In the genomic region with DNA sequence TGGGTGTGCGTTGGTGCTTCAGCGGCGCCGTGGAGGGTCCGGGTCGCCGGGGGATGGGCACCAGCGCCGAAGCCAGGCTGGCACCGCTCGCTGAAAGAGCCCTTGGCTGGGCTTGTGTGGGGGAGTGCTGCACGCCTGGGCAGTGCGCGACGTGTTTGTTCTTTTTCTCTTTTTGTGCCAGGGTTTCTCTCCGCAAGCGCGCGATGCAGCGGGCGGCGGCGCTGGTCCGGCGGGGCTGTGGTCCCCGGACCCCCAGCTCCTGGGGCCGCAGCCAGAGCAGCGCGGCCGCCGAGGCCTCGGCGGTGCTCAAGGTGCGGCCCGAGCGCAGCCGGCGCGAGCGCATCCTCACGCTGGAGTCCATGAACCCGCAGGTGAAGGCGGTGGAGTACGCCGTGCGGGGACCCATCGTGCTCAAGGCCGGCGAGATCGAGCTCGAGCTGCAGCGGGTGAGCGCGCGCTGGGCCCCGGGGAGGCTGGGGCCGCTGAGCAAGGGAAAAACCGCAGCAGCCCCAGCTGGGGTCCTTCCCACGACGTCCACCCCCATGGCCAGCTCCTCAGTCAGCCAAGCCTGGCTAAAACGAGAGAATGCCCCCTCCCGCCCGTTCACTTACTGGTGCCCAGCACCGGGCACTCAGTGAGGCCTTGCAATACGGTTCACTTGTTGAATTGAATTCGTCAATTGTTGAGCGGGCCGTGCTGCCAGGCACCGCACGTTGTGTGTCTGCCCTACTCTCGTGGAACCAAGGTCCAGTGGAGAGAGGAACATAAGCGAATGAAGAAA, we compare ENCODE assay signal across 8 cellular contexts. TPM values are rescaled to one million over a fixed set of nuclear protein-coding genes. Genes with fewer than 3 reads are reported as not detected.
DNase-seq lines count a peak whose midpoint lies in the region; ATAC-seq and TF ChIP-seq lines count a peak whose summit lies in the region.

No MANE protein-coding gene starts in this region.

- no peak for TF ChIP-seq CTCF in AG10803 (conservative IDR thresholded peaks at IDR 0.05; ENCODE audit: low read length)
- TF ChIP-seq CTCF in HL-60 (IDR thresholded peaks at IDR 0.05; ENCODE audit: insufficient read depth, low read length), result no peak
- TF ChIP-seq CTCF in ovary (IDR thresholded peaks at IDR 0.05), result no peak

- no peaks in the 10 kb centered on the region for H3K27me3 ChIP-seq in HL-60 (ENCODE audit: insufficient read depth, poor library complexity, severe bottlenecking)
- no peaks in the 10 kb centered on the region for H3K27me3 ChIP-seq in ovary

- H3K27ac Mint-ChIP-seq in activated T-helper 1 cell treated with anti-CD3 and anti-CD28 coated beads, Interleukin-12 subunit alpha, Interleukin-12 subunit beta, Interleukin-2, Interleukin-4 antibody, amounts not matched to agents 30 ng/mL and 10 ng/mL and 1 ng/mL, durations not matched to agents 14 hours and 24 hours and 36 hours, result no peak overlapping the region

- H3K9me3 Mint-ChIP-seq in activated T-helper 1 cell treated with anti-CD3 and anti-CD28 coated beads, Interleukin-12 subunit alpha, Interleukin-12 subunit beta, Interleukin-2, Interleukin-4 antibody, amounts not matched to agents 30 ng/mL and 10 ng/mL and 1 ng/mL, durations not matched to agents 14 hours and 24 hours and 36 hours, result no peaks in the 10 kb centered on the region

- peak overlapping the region; percentile 68 for H3K27ac ChIP-seq in HL-60 (replicated peaks)
- H3K27ac ChIP-seq in ovary, result no peak overlapping the region

- WGBS in ovary, 3 donors, result 3 to 7% (median 4%) methylated on average over 42 to 72 of the region's 72 CpGs

- peaks cover 12% of the 10 kb centered on the region for H3K27me3 Mint-ChIP-seq in activated T-helper 1 cell treated with anti-CD3 and anti-CD28 coated beads, Interleukin-12 subunit alpha, Interleukin-12 subunit beta, Interleukin-2, Interleukin-4 antibody, amounts not matched to agents 30 ng/mL and 10 ng/mL and 1 ng/mL, durations not matched to agents 14 hours and 24 hours and 36 hours (ENCODE audit: insufficient read depth)

- no peaks in the 10 kb centered on the region for H3K4me1 ChIP-seq in ovary (ENCODE audit: insufficient read depth)

- intact Hi-C loops in activated T-helper 1 cell treated with anti-CD3 and anti-CD28 coated beads, Interleukin-12 subunit alpha, Interleukin-12 subunit beta, Interleukin-2, Interleukin-4 antibody, amounts not matched to agents 30 ng/mL and 10 ng/mL and 1 ng/mL, durations not matched to agents 14 hours and 24 hours and 36 hours (cut with micrococcal nuclease), result loop anchor here (1.0 to 5.0 kb wide), 6 partner anchors 27 to 195 kb away; a partner anchor contains a TSS
- intact Hi-C loops in ovary (cut with DNase I), result no loop called here

- TF ChIP-seq POLR2A in ovary (IDR thresholded peaks at IDR 0.05), result no peak

- H3K4me3 ChIP-seq in AG10803 (ENCODE audit: low read length) (peak overlapping the region; percentile 91), HL-60 (replicated peaks; ENCODE audit: insufficient read depth, low read length) (peak overlapping the region; percentile 88), ovary (peak overlapping the region; percentile 64)

- H3K9me3 ChIP-seq in ovary, result no peaks in the 10 kb centered on the region

- peaks cover 1% of the 10 kb centered on the region for H3K36me3 Mint-ChIP-seq in activated T-helper 1 cell treated with anti-CD3 and anti-CD28 coated beads, Interleukin-12 subunit alpha, Interleukin-12 subunit beta, Interleukin-2, Interleukin-4 antibody, amounts not matched to agents 30 ng/mL and 10 ng/mL and 1 ng/mL, durations not matched to agents 14 hours and 24 hours and 36 hours (ENCODE audit: low read depth)

- ATAC-seq in GM19328 (IDR thresholded peaks at IDR 0.05; ENCODE audit: unreplicated experiment) (peak; percentile 21), HG03196 (IDR thresholded peaks at IDR 0.05; ENCODE audit: unreplicated experiment) (no peak)

- H3K36me3 ChIP-seq in ovary, result no peaks in the 10 kb centered on the region

- H3K4me1 Mint-ChIP-seq in activated T-helper 1 cell treated with anti-CD3 and anti-CD28 coated beads, Interleukin-12 subunit alpha, Interleukin-12 subunit beta, Interleukin-2, Interleukin-4 antibody, amounts not matched to agents 30 ng/mL and 10 ng/mL and 1 ng/mL, durations not matched to agents 14 hours and 24 hours and 36 hours (ENCODE audit: low read depth), result peaks cover 17% of the 10 kb centered on the region

- TF ChIP-seq EP300 in ovary (IDR thresholded peaks at IDR 0.05), result no peak

- peak overlapping the region; percentile 87 for H3K4me3 Mint-ChIP-seq in activated T-helper 1 cell treated with anti-CD3 and anti-CD28 coated beads, Interleukin-12 subunit alpha, Interleukin-12 subunit beta, Interleukin-2, Interleukin-4 antibody, amounts not matched to agents 30 ng/mL and 10 ng/mL and 1 ng/mL, durations not matched to agents 14 hours and 24 hours and 36 hours

- no peak for DNase-seq in AG10803 (ENCODE audit: low read depth)
- DNase-seq in HL-60 (ENCODE audit: low read depth in 1 of 2, low spot score in 1 of 2), result peak in 1 of 2 experiments; percentile 24
- no peak for DNase-seq in activated T-helper 1 cell treated with anti-CD3 and anti-CD28 coated beads, Interleukin-12 subunit alpha, Interleukin-12 subunit beta, Interleukin-2, Interleukin-4 antibody, amounts not matched to agents 30 ng/mL and 10 ng/mL and 1 ng/mL, durations not matched to agents 14 hours and 24 hours and 36 hours (ENCODE audit: low spot score)
- DNase-seq in germinal center (ENCODE audit: low spot score), result peak; percentile 10
- peak in 1 of 5 donors; percentile 31 for DNase-seq in ovary
- DNase-seq in epidermal melanocyte (ENCODE audit: insufficient read length, low spot score), result no peak

RNA-seq across cellular contexts. Expression of a gene that starts 0.5 kb away (rescaled TPM):
- 20.9 and 22.3 TPM in 2 replicates for total RNA-seq in activated T-helper 1 cell treated with anti-CD3 and anti-CD28 coated beads, Interleukin-12 subunit alpha, Interleukin-12 subunit beta, Interleukin-2, Interleukin-4 antibody, amounts not matched to agents 30 ng/mL and 10 ng/mL and 1 ng/mL, durations not matched to agents 14 hours and 24 hours and 36 hours
- 10 to 100 TPM in 3 of 7 donors, 1 to 10 TPM in 4; 2.2 to 30.7 (median 4.9) TPM for total RNA-seq in ovary
- 1 to 10 TPM; 3.6 to 6.6 TPM for polyA plus RNA-seq in ovary

RNA-seq across cellular contexts. Expression of a gene that starts 53.7 kb away (rescaled TPM):
- total RNA-seq in activated T-helper 1 cell treated with anti-CD3 and anti-CD28 coated beads, Interleukin-12 subunit alpha, Interleukin-12 subunit beta, Interleukin-2, Interleukin-4 antibody, amounts not matched to agents 30 ng/mL and 10 ng/mL and 1 ng/mL, durations not matched to agents 14 hours and 24 hours and 36 hours, result 40.8 and 44.5 TPM in 2 replicates
- 1 to 10 TPM; 4.5 to 5.7 (median 5.1) TPM for total RNA-seq in ovary
- 1 to 10 TPM; 4.0 to 7.6 TPM for polyA plus RNA-seq in ovary
